17 cellular contexts compared by ENCODE assay signal in genomic region chr6:89071036-89071435, GRCh38. TPM values are rescaled to one million over a fixed set of nuclear protein-coding genes. Genes with fewer than 3 reads are reported as not detected.
DNase-seq lines count a peak whose midpoint lies in the region; ATAC-seq and TF ChIP-seq lines count a peak whose summit lies in the region.
"Had no signal": no experiment of that assay in that cellular context is flagged by ENCODE, and none has a peak within 500 bp of the region (broad histone marks: within the 10 kb centered on the region; RNA-seq: fewer than 3 reads in every experiment).

No MANE protein-coding gene starts in this region.

- no peak for DNase-seq in HL-60 (ENCODE audit: low read depth in 1 of 2, low spot score in 1 of 2)
- peak; percentile 93 for DNase-seq in NCI-H774 (lab: John Stamatoyannopoulos, UW)
- DNase-seq in left colon = peak; percentile 50 to 59
- DNase-seq in osteoblast (ENCODE audit: insufficient read length, low spot score, missing footprints) = peak; percentile 50
- DNase-seq in body of pancreas = no peak
- DNase-seq in heart right ventricle = no peak
- DNase-seq: CD8-positive, alpha-beta memory T cell; HCEC 1CT; Kasumi-1; NCI-H1694; NCI-H446 treated with DMSO at 0.1 percent for 48 hours; NCI-H526 treated with DMSO at 0.1 percent for 48 hours; OCI-M1 had no signal

- H3K27me3 ChIP-seq in HL-60 (ENCODE audit: insufficient read depth, poor library complexity, severe bottlenecking) (no peaks in the 10 kb centered on the region), osteoblast (ENCODE audit: insufficient read depth, low read length) (peaks cover 5% of the 10 kb centered on the region), body of pancreas (no peaks in the 10 kb centered on the region), heart right ventricle (no peaks in the 10 kb centered on the region)

- H3K4me2 ChIP-seq in osteoblast (ENCODE audit: insufficient read depth, low read length) = no peak overlapping the region
- H3K4me2 ChIP-seq: GM23338 had no signal

- no peaks in the 10 kb centered on the region for H3K4me1 ChIP-seq in osteoblast (ENCODE audit: insufficient read depth, low read length)
- peaks cover 31% of the 10 kb centered on the region for H3K4me1 ChIP-seq in body of pancreas
- H3K4me1 ChIP-seq in heart right ventricle = peaks cover 0 to 28% (median 0%) of the 10 kb centered on the region in 9 donors

- H3K9me3 ChIP-seq in osteoblast (ENCODE audit: low read depth, low read length) = no peaks in the 10 kb centered on the region
- H3K9me3 ChIP-seq in body of pancreas = no peaks in the 10 kb centered on the region
- H3K9me3 ChIP-seq in heart right ventricle = peaks cover 0 to 5% (median 0%) of the 10 kb centered on the region in 11 donors

- H4K20me1 ChIP-seq in osteoblast (ENCODE audit: insufficient read depth, low read length) = no peaks in the 10 kb centered on the region

- H2AFZ ChIP-seq in osteoblast (ENCODE audit: low read length) = no peak overlapping the region
- H2AFZ ChIP-seq: GM23338 had no signal

- ATAC-seq in left colon (peak; percentile 95), GM21619 (IDR thresholded peaks at IDR 0.05; ENCODE audit: unreplicated experiment) (no peak), body of pancreas (no peak), heart right ventricle (no peak)
- ATAC-seq: GM23338, Right ventricle myocardium inferior had no signal

- peak overlapping the region; percentile 94 for H3K27ac ChIP-seq in HL-60 (replicated peaks)
- no peak overlapping the region for H3K27ac ChIP-seq in osteoblast (ENCODE audit: low read depth, low read length)
- no peak overlapping the region for H3K27ac ChIP-seq in body of pancreas
- no peak overlapping the region for H3K27ac ChIP-seq in heart right ventricle
- H3K27ac ChIP-seq: C4-2B had no signal

- H3K4me3 ChIP-seq in HL-60 (replicated peaks; ENCODE audit: insufficient read depth, low read length) = no peak overlapping the region
- H3K4me3 ChIP-seq in osteoblast (ENCODE audit: insufficient read depth, low read length) = no peak overlapping the region
- no peak overlapping the region for H3K4me3 ChIP-seq in body of pancreas
- H3K4me3 ChIP-seq in heart right ventricle = no peak overlapping the region
- H3K4me3 ChIP-seq: GM23338 had no signal

- H3K36me3 ChIP-seq in osteoblast (ENCODE audit: insufficient read depth, low read length) (no peaks in the 10 kb centered on the region), body of pancreas (replicated peaks in 1 of 2; ENCODE audit: insufficient read depth in 1 of 2, low read depth in 2 of 2) (no peaks in the 10 kb centered on the region), heart right ventricle (no peaks in the 10 kb centered on the region)

- no peak for TF ChIP-seq POLR2A in body of pancreas (IDR thresholded peaks at IDR 0.05)

- intact Hi-C loops in left colon (cut with DNase I, micrococcal nuclease) (no loop called here), body of pancreas (cut with DNase I) (no loop called here), heart right ventricle (cut with DNase I) (no loop called here)

- H3K79me2 ChIP-seq in osteoblast (ENCODE audit: insufficient read depth, low read length) = no peaks in the 10 kb centered on the region

- TF ChIP-seq CTCF in HL-60 (IDR thresholded peaks at IDR 0.05; ENCODE audit: insufficient read depth, low read length) (no peak), osteoblast (IDR thresholded peaks at IDR 0.05; ENCODE audit: extremely low read depth, low read depth, low read length) (no peak), body of pancreas (IDR thresholded peaks at IDR 0.05) (no peak), heart right ventricle (IDR thresholded peaks at IDR 0.05) (no peak)

RNA-seq across cellular contexts. Expression of gene PNRC1, which starts 9.5 kb away (rescaled TPM):
- total RNA-seq in left colon (100 to 1,000 TPM in 1 of 2 donors, 10 to 100 TPM in 1; 73.1 to 138 TPM), osteoblast (95.2 and 98.1 TPM in 2 replicates), body of pancreas (100 to 1,000 TPM; 133 to 179 TPM), heart right ventricle (100 to 1,000 TPM; 137 to 270 (median 228) TPM)
- 10 to 100 TPM; 45.5 to 47.6 TPM for polyA plus RNA-seq in heart right ventricle

RNA-seq across cellular contexts. Expression of gene SRSF12, which starts 46.8 kb away (rescaled TPM):
- under 1 TPM in 1 of 2 donors, not detected in 1; 0.53 TPM for total RNA-seq in left colon
- total RNA-seq in osteoblast = under 0.01 and 0.29 TPM in 2 replicates
- total RNA-seq in body of pancreas = under 1 TPM; 0.52 to 0.99 TPM
- total RNA-seq in heart right ventricle = under 1 TPM in 8 of 10 donors, not detected in 2; 0.06 to 0.47 (median 0.17) TPM
- under 1 TPM; 0.15 to 0.32 TPM for polyA plus RNA-seq in heart right ventricle

Comparison
In these comparisons a context has a peak if more than half of its experiments do, and no peak if none do; other contexts are left out.
1. DNase-seq: peak in NCI-H774 (single experiment), left colon (2 of 2) and osteoblast (single experiment); none in HL-60 (0 of 2), body of pancreas (0 of 4) and heart right ventricle (0 of 2).